In the genomic region with DNA sequence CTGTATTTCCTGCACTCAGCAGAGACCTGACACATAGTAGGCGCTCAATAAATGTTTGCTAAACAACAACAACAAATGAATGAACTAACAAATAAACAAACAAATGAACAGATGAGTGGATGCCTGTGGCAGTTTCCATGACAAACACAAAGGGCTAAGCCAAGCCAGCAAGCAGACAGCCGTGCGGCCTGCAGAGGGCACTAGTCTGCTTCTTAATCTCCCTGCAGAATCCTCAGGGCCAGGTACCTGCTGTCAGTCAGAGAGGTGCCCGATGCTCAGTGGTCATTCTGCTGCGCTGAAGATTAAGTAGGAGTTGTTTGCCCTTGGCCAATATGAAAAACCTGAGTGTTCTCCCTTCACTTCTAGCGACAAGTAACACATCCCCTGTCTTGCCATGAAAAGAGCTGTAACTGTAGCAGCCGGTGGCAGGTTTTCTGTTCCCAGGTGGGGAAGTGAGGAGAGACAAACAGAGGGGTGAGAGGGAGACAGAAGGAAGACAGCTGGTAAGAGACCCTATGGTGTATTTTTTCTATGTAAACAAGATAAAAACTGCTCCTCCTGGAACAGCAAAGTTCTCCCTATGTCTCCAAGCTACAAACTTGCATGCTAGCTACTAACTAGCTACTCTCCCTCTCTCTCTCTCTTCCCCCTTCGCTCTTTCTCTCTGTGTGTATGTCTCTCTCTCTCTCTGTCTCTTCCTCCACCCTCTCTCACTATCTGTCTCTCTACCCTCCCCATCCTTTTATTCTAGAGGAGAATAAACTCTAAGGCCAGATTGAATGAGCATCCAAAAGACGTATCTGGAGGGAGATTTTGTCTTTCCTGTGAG, we compare ENCODE assay signal across 8 cellular contexts. TPM values are rescaled to one million over a fixed set of nuclear protein-coding genes. Genes with fewer than 3 reads are reported as not detected.
DNase-seq lines count a peak whose midpoint lies in the region; ATAC-seq and TF ChIP-seq lines count a peak whose summit lies in the region.

Gene MC3R (plus strand): TSS at position 779 of the 829 bp plus-strand sequence. CDS start 112 bp downstream, outside the sequence.

- CTCF ChIA-PET in activated naive CD4-positive, alpha-beta T cell treated with anti-CD3 and anti-CD28 coated beads, Interleukin-2, amount 10 ng/mL, durations not matched to agents 7 days and 5 days (lab: Charles Lee): interaction anchor here (0.7 to 2.7 kb wide), 6 partner anchors 9 to 1567 kb away, joined by 3 to 25 read pairs (median 3); no protein-coding TSS in a partner anchor

- DNase-seq in Ammon's horn (ENCODE audit: low spot score) (peak; percentile 76), HK-2 (ENCODE audit: unreplicated experiment) (peak; percentile 60), OCI-M1 (lab: John Stamatoyannopoulos, UW) (peak; percentile 47), left ventricle myocardium superior (peak; percentile 45)
- DNase-seq in activated naive CD4-positive, alpha-beta T cell treated with anti-CD3 and anti-CD28 coated beads, Interleukin-2, amount 10 ng/mL, durations not matched to agents 7 days and 5 days: peak; percentile 58
- peak; percentile 23 for DNase-seq in stimulated activated CD4-positive, alpha-beta T cell treated with anti-CD3 and anti-CD28 coated beads, Interleukin-12 subunit alpha, Interleukin-12 subunit beta, amount 100 ng/mL, for 4 hours

- H3K36me3 Mint-ChIP-seq in activated naive CD4-positive, alpha-beta T cell treated with anti-CD3 and anti-CD28 coated beads, Interleukin-2, amount 10 ng/mL, durations not matched to agents 7 days and 5 days: no peaks in the 10 kb centered on the region

- ATAC-seq in GM18505 (IDR thresholded peaks at IDR 0.05; ENCODE audit: unreplicated experiment): peak; percentile 73
- peak; percentile 56 for ATAC-seq in left ventricle myocardium superior
- ATAC-seq in GM21423 (IDR thresholded peaks at IDR 0.05; ENCODE audit: unreplicated experiment): no peak

- H3K27me3 Mint-ChIP-seq in activated naive CD4-positive, alpha-beta T cell treated with anti-CD3 and anti-CD28 coated beads, Interleukin-2, amount 10 ng/mL, durations not matched to agents 7 days and 5 days: peaks cover 21% of the 10 kb centered on the region

- no peak for TF ChIP-seq POLR2A in GM18505 (IDR thresholded peaks at IDR 0.05; ENCODE audit: borderline replicate concordance, extremely low read depth, insufficient read depth, insufficient read length)

- no peaks in the 10 kb centered on the region for H3K4me1 Mint-ChIP-seq in activated naive CD4-positive, alpha-beta T cell treated with anti-CD3 and anti-CD28 coated beads, Interleukin-2, amount 10 ng/mL, durations not matched to agents 7 days and 5 days

- intact Hi-C loops in left ventricle myocardium superior (cut with micrococcal nuclease): no loop called here

- no peak within 1 kb of the TSS for H3K4me3 Mint-ChIP-seq in activated naive CD4-positive, alpha-beta T cell treated with anti-CD3 and anti-CD28 coated beads, Interleukin-2, amount 10 ng/mL, durations not matched to agents 7 days and 5 days

- H3K9me3 Mint-ChIP-seq in activated naive CD4-positive, alpha-beta T cell treated with anti-CD3 and anti-CD28 coated beads, Interleukin-2, amount 10 ng/mL, durations not matched to agents 7 days and 5 days: no peaks in the 10 kb centered on the region

- no peak within 1 kb of the TSS for H3K27ac Mint-ChIP-seq in activated naive CD4-positive, alpha-beta T cell treated with anti-CD3 and anti-CD28 coated beads, Interleukin-2, amount 10 ng/mL, durations not matched to agents 7 days and 5 days

RNA-seq across cellular contexts. Expression of gene MC3R, which starts in this region (rescaled TPM):
- not detected for total RNA-seq in left ventricle myocardium superior

Comparison
In these comparisons a context has a peak if more than half of its experiments do, and no peak if none do; other contexts are left out.
1. Peak in DNase-seq and ATAC-seq in left ventricle myocardium superior; RNA of the gene not detected or under 1 TPM.
2. DNase-seq: peak in every context shown above with its lines; median percentile 76 in Ammon's horn; 60 in HK-2; 58 in activated naive CD4-positive, alpha-beta T cell treated with anti-CD3 and anti-CD28 coated beads, Interleukin-2, amount 10 ng/mL, durations not matched to agents 7 days and 5 days; 47 in OCI-M1; 45 in left ventricle myocardium superior; 23 in stimulated activated CD4-positive, alpha-beta T cell treated with anti-CD3 and anti-CD28 coated beads, Interleukin-12 subunit alpha, Interleukin-12 subunit beta, amount 100 ng/mL, for 4 hours.